Comparison of ENCODE assay signal across 8 cellular contexts in the genomic region with DNA sequence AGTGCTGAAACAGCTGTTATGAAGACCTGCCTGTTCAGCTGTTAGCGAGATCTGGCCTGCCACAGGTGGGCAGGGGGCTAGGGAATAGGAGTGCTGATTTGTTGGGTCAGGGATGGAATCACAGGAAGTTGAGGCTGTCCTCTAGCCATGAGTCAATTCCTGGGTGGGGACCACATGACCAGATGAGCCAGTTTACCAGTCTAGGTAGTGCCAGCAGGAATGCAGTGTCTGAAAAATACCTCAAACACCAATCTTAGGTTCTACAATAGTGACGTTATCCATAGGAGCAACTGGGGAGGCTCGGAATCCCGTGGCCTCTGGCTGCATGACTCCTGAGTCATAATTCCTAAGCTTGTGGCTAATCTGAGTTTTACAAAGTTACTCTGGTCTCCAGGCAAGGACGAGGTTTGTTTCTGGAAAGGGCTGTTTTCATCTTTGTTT. TPM values are rescaled to one million over a fixed set of nuclear protein-coding genes. Genes with fewer than 3 reads are reported as not detected.
DNase-seq lines count a peak whose midpoint lies in the region; ATAC-seq, FAIRE-seq and TF ChIP-seq lines count a peak whose summit lies in the region.

No MANE protein-coding gene starts in this region.

- no peak overlapping the region for H2AK5ac ChIP-seq in H1 (ENCODE audit: low read depth, low read length)

- DNase-seq in AG08395 (ENCODE audit: low spot score) (peak; percentile 74), LoVo (ENCODE audit: low spot score) (peak; percentile 53), H1 (ENCODE audit: low read depth in 1 of 2, low spot score in 2 of 2) (no peak), GM13977 (ENCODE audit: low spot score) (no peak), HEK293T (ENCODE audit: extremely low spot score) (no peak), uterus (no peak)

- no peak overlapping the region for H3K9ac ChIP-seq in H1 (replicated peaks in 1 of 4; ENCODE audit: extremely low read depth in 1 of 4, low read depth in 3 of 4, low read length in 3 of 4)

- no peak overlapping the region for H3K4ac ChIP-seq in H1 (replicated peaks; ENCODE audit: insufficient read length, low read depth, low read length)

- H2BK12ac ChIP-seq in H1 (ENCODE audit: low read depth, low read length) = peak overlapping the region; percentile 4; the same call in 1 of the 2 replicates

- H2BK20ac ChIP-seq in H1 (ENCODE audit: low read length) = 0 out of 2 replicates have a peak overlapping the region, but pooled peaks have one; percentile 43

- no peaks in the 10 kb centered on the region for H3K27me3 ChIP-seq in H1 (replicated peaks in 1 of 4; ENCODE audit: control insufficient read depth in 3 of 4, extremely low read depth in 1 of 4, insufficient read depth in 3 of 4, low read length in 3 of 4)
- no peaks in the 10 kb centered on the region for H3K27me3 ChIP-seq in uterus

- ATAC-seq in GM18519 (IDR thresholded peaks at IDR 0.05; ENCODE audit: low FRiP score, unreplicated experiment) = no peak

- H3K4me2 ChIP-seq in H1 (ENCODE audit: insufficient read depth in 1 of 2, low read depth in 2 of 2, low read length in 2 of 2) = no peak overlapping the region

- H3K79me1 ChIP-seq in H1 (ENCODE audit: low read depth, low read length) = no peaks in the 10 kb centered on the region

- H3K56ac ChIP-seq in H1 (replicated peaks; ENCODE audit: insufficient read length, low read depth, low read length) = no peak overlapping the region

- H3K36me3 ChIP-seq in H1 (ENCODE audit: control insufficient read depth in 2 of 4, insufficient read depth in 4 of 4, low read length in 3 of 4) (no peaks in the 10 kb centered on the region), mesodermal cell (ENCODE audit: control insufficient read depth, insufficient read depth, low read length) (peaks cover 6% of the 10 kb centered on the region), uterus (no peaks in the 10 kb centered on the region)

- WGBS in H1 (ENCODE audit: extremely low coverage in 1 of 2, insufficient coverage in 1 of 2, insufficient read length in 1 of 2, insufficient replicate concordance in 2 of 2, low coverage in 1 of 2, low lambda C conversion rate in 2 of 2, missing lambda C conversion rate in 1 of 2), 2 experiments = 85% methylated on average over 5 of the region's 5 CpGs; no CpG with 5 or more reads in 1 of the 2 experiments
- WGBS in mesodermal cell (ENCODE audit: insufficient coverage in 2 of 2), 2 experiments = 65 to 82% methylated on average over 3 to 4 of the region's 5 CpGs

- no peak overlapping the region for H3K14ac ChIP-seq in H1 (ENCODE audit: insufficient read length)

- peaks cover 4 to 9% (median 6%) of the 10 kb centered on the region in 4 experiments; a peak in 6 of 7 replicates for H3K4me1 ChIP-seq in H1 (replicated peaks in 1 of 4; ENCODE audit: control insufficient read depth in 3 of 4, insufficient read depth in 4 of 4, low read length in 3 of 4)
- peaks cover 37% of the 10 kb centered on the region for H3K4me1 ChIP-seq in mesodermal cell (ENCODE audit: control insufficient read depth, insufficient read depth, low read length, poor library complexity, severe bottlenecking)
- no peaks in the 10 kb centered on the region for H3K4me1 ChIP-seq in uterus

- no peak overlapping the region for H4K91ac ChIP-seq in H1 (replicated peaks; ENCODE audit: insufficient read length, low read length)

- no peak for TF ChIP-seq CTCF in H1 (IDR thresholded peaks at IDR 0.05; ENCODE audit: control extremely low read depth in 1 of 3, insufficient read depth in 1 of 3, low read depth in 1 of 3, low read length in 3 of 3)
- no peak for TF ChIP-seq CTCF in GM13977 (IDR thresholded peaks at IDR 0.05; ENCODE audit: extremely low read depth, insufficient read depth, missing control alignments)
- TF ChIP-seq CTCF in uterus (IDR thresholded peaks at IDR 0.05) = no peak

- H3K4me3 ChIP-seq in H1 (ENCODE audit: extremely low read depth in 1 of 4, insufficient read depth in 2 of 4, low read depth in 3 of 4, low read length in 4 of 4) (no peak overlapping the region), mesodermal cell (ENCODE audit: extremely low read depth, insufficient read depth, low read length, poor library complexity, severe bottlenecking) (no peak overlapping the region), uterus (no peak overlapping the region)

- no peak for FAIRE-seq in H1 (lab: Jason Lieb, UNC)

- H4K5ac ChIP-seq in H1 (ENCODE audit: insufficient read length, low read depth, low read length) = no peak overlapping the region

- CTCF ChIA-PET in H1 (lab: Charles Lee; ENCODE audit: partially characterized antibody) = interaction anchor here (0.6 to 3.5 kb wide), 3 partner anchors 12 to 1705 kb away, joined by 4 to 16 read pairs (median 10); no protein-coding TSS in a partner anchor
- CTCF ChIA-PET in HEK293T (lab: Yijun Ruan, JAX) = no interaction called here

- no peak overlapping the region for H3K18ac ChIP-seq in H1 (ENCODE audit: extremely low read depth, low read length)

- no peaks in the 10 kb centered on the region; the same call in 1 of the 2 replicates for H3K23me2 ChIP-seq in H1 (ENCODE audit: low read depth, low read length)

- POLR2A ChIA-PET in H1 (lab: Charles Lee; ENCODE audit: partially characterized antibody) (interaction anchor here (0.7 to 1.0 kb wide), 2 partner anchors 42 to 44 kb away, joined by 3 read pairs; no protein-coding TSS in a partner anchor), HEK293T (lab: Yijun Ruan, JAX) (no interaction called here)

- H2BK5ac ChIP-seq in H1 (ENCODE audit: low read depth, low read length) = no peak overlapping the region

- no peak for TF ChIP-seq RAD21 in H1 (IDR thresholded peaks at IDR 0.05 in 1 of 2, conservative IDR thresholded peaks at IDR 0.05 in 1 of 2; ENCODE audit: low read depth in 2 of 2, low read length in 2 of 2)

- H3K23ac ChIP-seq in H1 (ENCODE audit: insufficient read length) = no peak overlapping the region

- H3K9me3 ChIP-seq in H1 (ENCODE audit: insufficient read depth in 2 of 2, low read depth in 1 of 2, low read length in 1 of 2) (no peaks in the 10 kb centered on the region), mesodermal cell (ENCODE audit: control insufficient read depth, low read length) (no peaks in the 10 kb centered on the region), uterus (no peaks in the 10 kb centered on the region)

- H2BK15ac ChIP-seq in H1 (ENCODE audit: low read length) = no peak overlapping the region

- in situ Hi-C loops in GM13977 (cut with MboI; ENCODE audit: low pct_unique_long_range_greater_than_20kb, low sequenced_read_pairs, unreplicated experiment) = loop anchor here (25.0 kb wide), 1 partner anchor 336 kb away; no protein-coding TSS in a partner anchor

- no peak for TF ChIP-seq POLR2A in H1 (IDR thresholded peaks at IDR 0.05; ENCODE audit: control extremely low read depth in 1 of 2, low read depth in 2 of 2, low read length in 2 of 2)
- TF ChIP-seq POLR2A in uterus (IDR thresholded peaks at IDR 0.05) = no peak

- H4K8ac ChIP-seq in H1 (ENCODE audit: extremely low read depth, insufficient read depth, low read length) = no peak overlapping the region

- intact Hi-C loops in uterus (cut with DNase I; ENCODE audit: low total_unique reads) = no loop called here

- no peak overlapping the region for H2AFZ ChIP-seq in H1 (ENCODE audit: low read length)

- H4K20me1 ChIP-seq in H1 (replicated peaks in 1 of 2; ENCODE audit: control insufficient read depth in 1 of 2, insufficient read depth in 2 of 2, low read length in 2 of 2) = no peaks in the 10 kb centered on the region

- TF ChIP-seq EP300 in H1 (IDR thresholded peaks at IDR 0.05; ENCODE audit: borderline replicate concordance in 1 of 2, low read depth in 2 of 2, low read length in 2 of 2) = no peak

- H3K79me2 ChIP-seq in H1 (ENCODE audit: control insufficient read depth in 1 of 2, insufficient read depth in 2 of 2, low read length in 2 of 2) = no peaks in the 10 kb centered on the region

- no peak overlapping the region for H2BK120ac ChIP-seq in H1 (replicated peaks; ENCODE audit: low read depth, low read length)

- no peak overlapping the region for H3K27ac ChIP-seq in H1 (ENCODE audit: low read depth, low read length)
- H3K27ac ChIP-seq in mesodermal cell (ENCODE audit: low read depth, low read length, severe bottlenecking) = peak overlapping the region; percentile 79
- H3K27ac ChIP-seq in uterus = no peak overlapping the region

TF ChIP-seq in H1, 55 proteins besides CTCF, POLR2A, EP300 and RAD21:
- TF ChIP-seq TAF1 (IDR thresholded peaks at IDR 0.05; ENCODE audit: low read depth, low read length) = no peak

TF ChIP-seq in HEK293T, 16 proteins besides CTCF, POLR2A, EP300 and RAD21:
- TF ChIP-seq ZNF384 (IDR thresholded peaks at IDR 0.05) (no peak), ELF4 (IDR thresholded peaks at IDR 0.05) (no peak)

RNA-seq across cellular contexts. Expression of a gene that starts 44.9 kb away (rescaled TPM):
- total RNA-seq in H1 (2021; fragmentation: NEBNext Ultra II Directional; extraction: Animal tissue kit (Norgen Biotek cat#: 25700)) = 7.1 and 8.5 TPM in 2 replicates
- 5.8 and 6.6 TPM in 2 replicates for polyA plus RNA-seq in H1 (2011; rRNA removed)
- 2.5 TPM for polyA plus RNA-seq in H1 (2011; cell fraction: cytosol; rRNA removed)
- 9.9 TPM for polyA plus RNA-seq in H1 (2011; cell fraction: nucleus; rRNA removed)
- polyA plus RNA-seq in H1 (2012, experiment 1 of 2) = 6.1 to 8.1 TPM (median 7.4 TPM) in 4 replicates
- polyA plus RNA-seq in H1 (2012, experiment 2 of 2) = 6.2 TPM
- polyA plus RNA-seq in H1 (2013, experiment 1 of 2) = 4.5 TPM
- polyA plus RNA-seq in H1 (2013, experiment 2 of 2) = 3.6 TPM
- 7.3 and 8.0 TPM in 2 replicates for polyA minus RNA-seq in H1 (2011; rRNA and poly(A)+ RNA removed)
- polyA minus RNA-seq in H1 (2011; cell fraction: cytosol; rRNA and poly(A)+ RNA removed) = 6.2 TPM
- polyA minus RNA-seq in H1 (2011; cell fraction: nucleus; rRNA and poly(A)+ RNA removed) = 6.8 TPM
- 37.6 TPM for polyA plus RNA-seq in mesodermal cell (2013, experiment 1 of 2)
- 23.4 TPM for polyA plus RNA-seq in mesodermal cell (2013, experiment 2 of 2)
- total RNA-seq in uterus = 10 to 100 TPM in 3 of 4 donors, 1 to 10 TPM in 1; 2.6 to 20.7 (median 12.7) TPM

Comparison
In these comparisons a context has a peak if more than half of its experiments do, and no peak if none do; other contexts are left out.
1. DNase-seq: peak in AG08395 (single experiment) and LoVo (single experiment); none in H1 (0 of 2), GM13977 (single experiment), HEK293T (single experiment) and uterus (0 of 2).